ENCODE assay signal across 14 cellular contexts in genomic region chr19:22422220-22422619, GRCh38. TPM values are rescaled to one million over a fixed set of nuclear protein-coding genes. Genes with fewer than 3 reads are reported as not detected.
DNase-seq lines count a peak whose midpoint lies in the region; ATAC-seq and TF ChIP-seq lines count a peak whose summit lies in the region.
"Had no signal": no experiment of that assay in that cellular context is flagged by ENCODE, and none has a peak within 500 bp of the region (broad histone marks: within the 10 kb centered on the region; RNA-seq: fewer than 3 reads in every experiment).

Gene ZNF98 (minus strand): TSS chr19:22422346. CDS start chr19:22422224, 122 bp downstream.

- DNase-seq in NCI-H748 (lab: John Stamatoyannopoulos, UW; ENCODE audit: unreplicated experiment) (peak; percentile 20), NCI-H748 treated with DMSO at 0.1 percent for 48 hours (lab: John Stamatoyannopoulos, UW) (no peak), mesenchymal stem cell (no peak), thoracic aorta (ENCODE audit: low spot score) (no peak), natural killer cell (no peak), RKO (ENCODE audit: low spot score) (no peak), NCI-H446 (lab: John Stamatoyannopoulos, UW) (no peak)
- DNase-seq: activated T-cell treated with anti-CD3 and anti-CD28 coated beads, Interleukin-2, amount 50 U/mL, for 24 hours; NCI-H2107; stimulated activated CD4-positive, alpha-beta T cell treated with anti-CD3 and anti-CD28 coated beads, Interleukin-4, amount 100 ng/mL, for 1 hour had no signal

- no peak within 1 kb of the TSS for H3K27ac Mint-ChIP-seq in natural killer cell
- H3K27ac Mint-ChIP-seq: activated T-cell treated with anti-CD3 and anti-CD28 coated beads, Interleukin-2, amount 50 U/mL, for 24 hours had no signal

- H3K9me3 ChIP-seq in endocrine pancreas (ENCODE audit: control insufficient read depth, low read length) (no peaks in the 10 kb centered on the region), mesenchymal stem cell (ENCODE audit: control insufficient read depth, low read length) (peaks cover 65% of the 10 kb centered on the region), thoracic aorta (no peaks in the 10 kb centered on the region)

- no peak within 1 kb of the TSS for H3K4me3 Mint-ChIP-seq in natural killer cell
- H3K4me3 Mint-ChIP-seq: activated T-cell treated with anti-CD3 and anti-CD28 coated beads, Interleukin-2, amount 50 U/mL, for 24 hours had no signal

- TF ChIP-seq CTCF in thoracic aorta (IDR thresholded peaks at IDR 0.05), result no peak
- no peak for TF ChIP-seq CTCF in natural killer cell (IDR thresholded peaks at IDR 0.05)

- WGBS in mesenchymal stem cell, result 78% methylated on average over 16 of the region's 16 CpGs

- no peaks in the 10 kb centered on the region for H3K4me1 ChIP-seq in endocrine pancreas (ENCODE audit: control insufficient read depth, insufficient read depth, low read length)
- H3K4me1 ChIP-seq in mesenchymal stem cell (ENCODE audit: control insufficient read depth, insufficient read depth, low read depth, low read length), result no peaks in the 10 kb centered on the region
- no peaks in the 10 kb centered on the region for H3K4me1 ChIP-seq in thoracic aorta (ENCODE audit: control insufficient read depth in 1 of 2, low read depth in 2 of 2)
- H3K4me1 ChIP-seq: A549 had no signal

- H3K4me1 Mint-ChIP-seq in natural killer cell, result no peaks in the 10 kb centered on the region

- no peaks in the 10 kb centered on the region for H3K27me3 ChIP-seq in endocrine pancreas (ENCODE audit: control insufficient read depth, insufficient read depth, low read length)
- H3K27me3 ChIP-seq in mesenchymal stem cell (ENCODE audit: control insufficient read depth in 1 of 2, insufficient read depth in 1 of 2, low read length in 2 of 2), result no peaks in the 10 kb centered on the region
- no peaks in the 10 kb centered on the region for H3K27me3 ChIP-seq in thoracic aorta (replicated peaks; ENCODE audit: insufficient read depth)

- no peak within 1 kb of the TSS for H2AK5ac ChIP-seq in mesenchymal stem cell (ENCODE audit: low read length, severe bottlenecking)

- H3K36me3 Mint-ChIP-seq in natural killer cell, result peaks cover 9% of the 10 kb centered on the region

- no peak within 1 kb of the TSS for H2BK12ac ChIP-seq in mesenchymal stem cell (ENCODE audit: low read length in 2 of 2)

- no peaks in the 10 kb centered on the region for H3K79me1 ChIP-seq in mesenchymal stem cell (replicated peaks; ENCODE audit: low read length, poor library complexity, severe bottlenecking)

- no peak within 1 kb of the TSS for H3K18ac ChIP-seq in mesenchymal stem cell (ENCODE audit: low read depth in 1 of 2, low read length in 2 of 2)

- H3K27ac ChIP-seq in mesenchymal stem cell (ENCODE audit: low read length, poor library complexity, severe bottlenecking) (no peak within 1 kb of the TSS), thoracic aorta (no peak within 1 kb of the TSS)
- H3K27ac ChIP-seq: A549, epithelial cell of prostate, VCaP had no signal

- H3K4me2 ChIP-seq in mesenchymal stem cell (ENCODE audit: low read length, poor library complexity, severe bottlenecking), result no peak within 1 kb of the TSS
- H3K4me2 ChIP-seq: A549 had no signal

- H3K9ac ChIP-seq in endocrine pancreas (ENCODE audit: control insufficient read depth, insufficient read depth, low read length) (peak within 1 kb of the TSS; percentile 49), mesenchymal stem cell (ENCODE audit: low read length) (peak within 1 kb of the TSS; percentile 76)

- H4K8ac ChIP-seq in mesenchymal stem cell (ENCODE audit: low read length), result no peak within 1 kb of the TSS

- no peaks in the 10 kb centered on the region for H3K27me3 Mint-ChIP-seq in natural killer cell (ENCODE audit: low read depth in 2 of 2)

- H3K14ac ChIP-seq in mesenchymal stem cell (ENCODE audit: low read length in 2 of 2), result no peak within 1 kb of the TSS

- H2BK15ac ChIP-seq in mesenchymal stem cell (ENCODE audit: low read depth, poor library complexity, severe bottlenecking), result no peak within 1 kb of the TSS

- no peak within 1 kb of the TSS for H4K91ac ChIP-seq in mesenchymal stem cell (ENCODE audit: low read length)

- no peak within 1 kb of the TSS for H3K23ac ChIP-seq in mesenchymal stem cell (ENCODE audit: low read length in 2 of 2)

- intact Hi-C loops in natural killer cell (cut with micrococcal nuclease), result no loop called here

- H3K36me3 ChIP-seq in endocrine pancreas (ENCODE audit: control insufficient read depth, insufficient read depth, low read length) (no peaks in the 10 kb centered on the region), mesenchymal stem cell (ENCODE audit: control insufficient read depth in 1 of 2, insufficient read depth in 2 of 2, low read depth in 1 of 2, low read length in 2 of 2) (no peaks in the 10 kb centered on the region), thoracic aorta (no peaks in the 10 kb centered on the region)

- no peak within 1 kb of the TSS for H2BK5ac ChIP-seq in mesenchymal stem cell (ENCODE audit: low read depth, low read length, poor library complexity, severe bottlenecking)

- peaks cover 8 to 14% of the 10 kb centered on the region in 2 donors for H3K9me3 Mint-ChIP-seq in natural killer cell

- no peak within 1 kb of the TSS for H3K4me3 ChIP-seq in endocrine pancreas (ENCODE audit: control insufficient read depth, insufficient read depth, low read length)
- no peak within 1 kb of the TSS for H3K4me3 ChIP-seq in mesenchymal stem cell (ENCODE audit: insufficient read depth in 1 of 2, low read depth in 1 of 2, low read length in 2 of 2)
- H3K4me3 ChIP-seq in thoracic aorta, result peak within 1 kb of the TSS; percentile 57
- H3K4me3 ChIP-seq: A549 had no signal

- no peak within 1 kb of the TSS for H2BK120ac ChIP-seq in mesenchymal stem cell (ENCODE audit: low read depth, low read length)

- ATAC-seq in thoracic aorta (ENCODE audit: insufficient number of reproducible peaks, low FRiP score, low read depth) (no peak), natural killer cell (no peak)
- ATAC-seq: A549 had no signal

- H2AFZ ChIP-seq in mesenchymal stem cell (ENCODE audit: low read depth, low read length), result no peak within 1 kb of the TSS

- no peak within 1 kb of the TSS for H3K4ac ChIP-seq in mesenchymal stem cell (ENCODE audit: low read depth in 1 of 2, low read length in 2 of 2)

RNA-seq across cellular contexts. Expression of gene ZNF98, which starts in this region (rescaled TPM):
- not detected for polyA plus RNA-seq in mesenchymal stem cell (2013, experiment 1 of 2)
- not detected for polyA plus RNA-seq in mesenchymal stem cell (2013, experiment 2 of 2)
- total RNA-seq in thoracic aorta, result 1 to 10 TPM; 3.2 to 5.9 TPM
- total RNA-seq in natural killer cell, result not detected
- polyA plus RNA-seq: A549 had no signal

Comparison
In these comparisons a context has a peak if more than half of its experiments do, and no peak if none do; other contexts are left out.
1. RNA of gene ZNF98 (total RNA-seq): 3.2 to 5.9 TPM in thoracic aorta; not detected in natural killer cell; every median in the first group is over 4 times any median in the second.